In the genomic region with DNA sequence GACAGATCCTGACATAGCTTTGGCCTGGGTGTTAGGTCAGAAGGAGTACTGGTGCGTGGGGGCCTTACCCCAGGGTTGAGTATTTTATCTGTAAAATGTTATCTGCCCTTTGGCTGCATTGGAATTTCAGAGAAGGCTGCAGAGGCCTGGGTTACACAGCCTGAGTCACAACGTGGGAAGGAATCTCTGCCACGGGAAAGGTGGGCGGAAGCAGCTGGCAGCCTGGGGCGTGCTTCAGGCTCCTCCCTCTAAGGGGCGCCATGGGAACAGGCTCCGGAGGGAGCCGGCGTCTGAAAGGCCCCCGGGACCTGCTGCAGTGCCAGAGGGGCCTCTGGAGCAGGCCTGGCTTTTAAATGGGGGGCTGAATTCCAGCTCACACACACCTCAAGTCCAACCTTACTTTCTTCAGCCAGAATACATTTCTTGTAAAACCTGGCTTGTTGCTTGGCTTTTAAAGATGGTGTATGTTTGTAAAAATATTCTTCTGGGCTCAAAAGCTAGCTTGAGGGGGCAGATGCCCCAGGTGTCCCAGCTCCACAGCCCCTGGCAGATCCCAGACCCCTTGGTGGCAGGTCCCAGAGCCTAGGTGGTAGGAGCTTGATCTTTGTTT, we compare ENCODE assay signal across 7 cellular contexts.
A peak's percentile ranks its signal among the peaks of the same experiment; 100 is the strongest.
DNase-seq lines count a peak whose midpoint lies in the region; ATAC-seq and TF ChIP-seq lines count a peak whose summit lies in the region.

No MANE protein-coding gene starts in this region.

- TF ChIP-seq EP300 in Ishikawa (IDR thresholded peaks at IDR 0.05; ENCODE audit: borderline replicate concordance): no peak

- peak; percentile 75 for ATAC-seq in upper lobe of right lung

- H3K27ac ChIP-seq in adrenal gland (no peak overlapping the region), upper lobe of right lung (no peak overlapping the region)

- no peaks in the 10 kb centered on the region for H3K4me1 ChIP-seq in adrenal gland (replicated peaks in 1 of 2)
- H3K4me1 ChIP-seq in upper lobe of right lung: no peaks in the 10 kb centered on the region

- DNase-seq in ELR (ENCODE audit: low read depth) (peak; percentile 91), adrenal gland (peak in 5 of 7 donors; percentile 45 to 79 (median 55)), iris pigment epithelial cell (ENCODE audit: low read depth) (peak; percentile 82), upper lobe of right lung (no peak), LoVo (ENCODE audit: low spot score) (no peak)
- DNase-seq in effector CD4-positive, alpha-beta T cell: no peak

- intact Hi-C loops in adrenal gland (cut with DNase I): no loop called here
- intact Hi-C loops in upper lobe of right lung (cut with DNase I): no loop called here

- TF ChIP-seq RAD21 in Ishikawa (IDR thresholded peaks at IDR 0.05; ENCODE audit: low read depth): peak; percentile 59

- no peak overlapping the region for H3K4me3 ChIP-seq in adrenal gland
- H3K4me3 ChIP-seq in upper lobe of right lung: no peak overlapping the region

- H3K27me3 ChIP-seq in adrenal gland: no peaks in the 10 kb centered on the region
- H3K27me3 ChIP-seq in upper lobe of right lung: no peaks in the 10 kb centered on the region

- TF ChIP-seq POLR2A in adrenal gland (IDR thresholded peaks at IDR 0.05): no peak

- H3K36me3 ChIP-seq in adrenal gland (replicated peaks in 1 of 2) (no peaks in the 10 kb centered on the region), upper lobe of right lung (peaks cover 5% of the 10 kb centered on the region)

- H3K9me3 ChIP-seq in adrenal gland (replicated peaks in 1 of 3) (no peaks in the 10 kb centered on the region), upper lobe of right lung (no peaks in the 10 kb centered on the region)

- TF ChIP-seq CTCF in adrenal gland (IDR thresholded peaks at IDR 0.05): peak in 4 of 6 experiments; percentile 2 to 31 (median 16)
- TF ChIP-seq CTCF in upper lobe of right lung (IDR thresholded peaks at IDR 0.05): peak; percentile 20

- 8 to 17% (median 12%) methylated on average over 3 to 10 of the region's 10 CpGs for WGBS in adrenal gland, 4 donors

TF ChIP-seq in Ishikawa, 13 proteins besides CTCF, POLR2A, EP300 and RAD21:
- peak; percentile 89 for TF ChIP-seq EGR1 (IDR thresholded peaks at IDR 0.05)
- TF ChIP-seq, protein P1, sequence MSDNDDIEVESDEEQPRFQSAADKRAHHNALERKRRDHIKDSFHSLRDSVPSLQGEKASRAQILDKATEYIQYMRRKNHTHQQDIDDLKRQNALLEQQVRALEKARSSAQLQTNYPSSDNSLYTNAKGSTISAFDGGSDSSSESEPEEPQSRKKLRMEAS (IDR thresholded peaks at IDR 0.05): no peak
TF ChIP-seq in Ishikawa: peak in this region for 1.

Comparison
In these comparisons a context has a peak if more than half of its experiments do, and no peak if none do; other contexts are left out.
1. DNase-seq: peak in ELR (single experiment), adrenal gland (5 of 7) and iris pigment epithelial cell (single experiment); none in upper lobe of right lung (single experiment), effector CD4-positive, alpha-beta T cell (single experiment) and LoVo (single experiment).